Comparison of ENCODE assay signal across 10 cellular contexts in the genomic region with DNA sequence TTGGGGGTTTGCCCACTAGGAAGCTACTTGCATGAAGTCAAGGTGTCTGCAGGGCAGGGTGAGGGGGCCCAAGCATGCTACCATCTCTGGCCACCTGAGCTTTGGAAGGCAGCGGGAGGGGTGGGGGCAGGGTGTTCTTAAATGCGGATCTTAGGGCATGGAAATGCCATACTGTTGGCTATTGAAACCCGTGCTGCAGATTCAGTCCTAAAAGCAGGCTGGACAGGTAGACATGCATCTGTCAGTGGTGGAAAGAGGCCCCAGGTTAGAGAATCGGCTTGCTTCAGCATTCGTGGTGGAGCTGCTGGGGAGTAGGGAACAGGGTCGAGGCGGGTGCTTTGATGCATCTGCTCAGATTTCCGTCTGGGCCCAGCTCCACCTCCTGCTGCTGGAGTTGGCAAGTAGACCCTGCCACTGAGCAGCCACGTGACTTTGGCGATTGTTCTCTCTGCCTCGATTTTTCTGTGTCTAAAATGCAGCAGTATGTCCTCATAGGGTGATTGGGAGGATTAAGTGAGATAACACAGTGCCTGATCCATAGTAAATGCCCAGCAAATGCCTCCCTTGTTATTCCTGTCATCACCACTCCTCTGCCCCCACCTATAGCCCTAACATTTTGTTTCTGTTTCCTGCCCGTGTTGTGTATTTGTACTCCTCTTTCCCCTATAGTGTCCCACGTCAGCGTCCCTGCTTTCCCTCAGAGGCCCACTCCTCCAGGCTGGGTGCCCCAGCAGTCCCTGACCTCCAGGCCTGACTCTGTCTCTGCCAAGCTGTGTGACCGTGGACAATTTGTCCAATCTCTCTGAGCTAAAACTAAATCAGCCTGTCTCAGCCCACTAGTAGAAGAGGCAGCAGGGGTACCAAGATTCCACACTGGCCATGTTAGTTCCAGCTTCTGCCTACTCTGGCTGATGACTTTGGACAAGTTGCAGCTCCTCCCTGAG. TPM values are rescaled to one million over a fixed set of nuclear protein-coding genes. Genes with fewer than 3 reads are reported as not detected.
A peak's percentile ranks its signal among the peaks of the same experiment; 100 is the strongest.
DNase-seq lines count a peak whose midpoint lies in the region; ATAC-seq and TF ChIP-seq lines count a peak whose summit lies in the region.
"Had no signal": no experiment of that assay in that cellular context is flagged by ENCODE, and none has a peak within 500 bp of the region (broad histone marks: within the 10 kb centered on the region; RNA-seq: fewer than 3 reads in every experiment).

No MANE protein-coding gene starts in this region.

- H3K4me3 Mint-ChIP-seq in IgD-negative memory B cell = peak overlapping the region in 2 of 4 donors; percentile 53 to 68

- peak overlapping the region; percentile 32 for H3K9ac ChIP-seq in skeletal muscle satellite cell (ENCODE audit: low read depth, low read length)

- H3K4me2 ChIP-seq in skeletal muscle satellite cell (ENCODE audit: low read length) = peak overlapping the region; percentile 78

- H3K27ac Mint-ChIP-seq in IgD-negative memory B cell = peak overlapping the region; percentile 53 to 70 (median 59)

- DNase-seq in amygdala (lab: John Stamatoyannopoulos, UW) (peak in 52 of 56 donors; percentile 17 to 86 (median 62)), left cardiac atrium (peak; percentile 55), mucosa of descending colon (no peak), HUDEP-2 (lab: John Stamatoyannopoulos, UW; ENCODE audit: unreplicated experiment in 76 of 76) (no peak), DMS79 (lab: John Stamatoyannopoulos, UW) (no peak)
- no peak for DNase-seq in activated CD8-positive, alpha-beta memory T cell treated with anti-CD3 and anti-CD28 coated beads, Interleukin-2, amount 50 U/mL, for 4 hours
- DNase-seq: NCI-H1105; stimulated activated CD4-positive, alpha-beta T cell treated with anti-CD3 and anti-CD28 coated beads, Interleukin-2, amount 100 ng/mL, for 24 hours had no signal

- no peaks in the 10 kb centered on the region for H3K9me3 ChIP-seq in skeletal muscle satellite cell (replicated peaks; ENCODE audit: low read length)
- no peaks in the 10 kb centered on the region for H3K9me3 ChIP-seq in mucosa of descending colon

- H3K27me3 ChIP-seq in skeletal muscle satellite cell (ENCODE audit: control insufficient read depth, insufficient read depth, low read length) = no peaks in the 10 kb centered on the region

- TF ChIP-seq CTCF in mucosa of descending colon (IDR thresholded peaks at IDR 0.05) = no peak

- peaks cover 27 to 53% (median 32%) of the 10 kb centered on the region in 3 donors for H3K4me1 Mint-ChIP-seq in IgD-negative memory B cell

- ATAC-seq in left cardiac atrium = peak; percentile 38 to 61
- no peak for ATAC-seq in mucosa of descending colon

- H3K36me3 ChIP-seq in skeletal muscle satellite cell (ENCODE audit: insufficient read depth, low read length) = peaks cover 4% of the 10 kb centered on the region
- no peaks in the 10 kb centered on the region for H3K36me3 ChIP-seq in mucosa of descending colon (ENCODE audit: low read depth)

- no peaks in the 10 kb centered on the region for H3K27me3 Mint-ChIP-seq in IgD-negative memory B cell

- H3K4me1 ChIP-seq in skeletal muscle satellite cell (ENCODE audit: control insufficient read depth, insufficient read depth, low read length) (peaks cover 65% of the 10 kb centered on the region), mucosa of descending colon (ENCODE audit: low read depth) (peaks cover 34% of the 10 kb centered on the region)

- intact Hi-C loops in left cardiac atrium (cut with DNase I) = no loop called here
- intact Hi-C loops in mucosa of descending colon (cut with DNase I, micrococcal nuclease) = no loop called here

- peaks cover 3% of the 10 kb centered on the region for H3K36me3 Mint-ChIP-seq in IgD-negative memory B cell

- no peaks in the 10 kb centered on the region for H3K9me3 Mint-ChIP-seq in IgD-negative memory B cell

- peak overlapping the region; percentile 55 for H3K4me3 ChIP-seq in skeletal muscle satellite cell (ENCODE audit: low read length)
- no peak overlapping the region for H3K4me3 ChIP-seq in mucosa of descending colon

RNA-seq across cellular contexts. Expression of a gene that starts 5.8 kb away (rescaled TPM):
- polyA plus RNA-seq in IgD-negative memory B cell = 2.3 TPM
- total RNA-seq in left cardiac atrium = 10 to 100 TPM; 19.4 to 21.4 TPM
- total RNA-seq in skeletal muscle satellite cell (2012; rRNA removed) = 26.0 and 31.9 TPM in 2 replicates
- total RNA-seq in mucosa of descending colon = 10 to 100 TPM; 27.2 to 33.6 (median 31.7) TPM

RNA-seq across cellular contexts. Expression of a gene that starts 19.7 kb away (rescaled TPM):
- 115 TPM for polyA plus RNA-seq in IgD-negative memory B cell
- total RNA-seq in left cardiac atrium (10 to 100 TPM; 13.9 to 14.1 TPM), mucosa of descending colon (10 to 100 TPM; 14.4 to 22.6 (median 21.8) TPM)
- 20.8 and 29.7 TPM in 2 replicates for total RNA-seq in skeletal muscle satellite cell (2012; rRNA removed)

RNA-seq across cellular contexts. Expression of a gene that starts 22.5 kb away (rescaled TPM):
- polyA plus RNA-seq in IgD-negative memory B cell = 74.4 TPM
- total RNA-seq in left cardiac atrium (under 1 TPM; 0.44 to 0.73 TPM), mucosa of descending colon (1 to 10 TPM; 2.8 to 5.0 (median 4.9) TPM)
- total RNA-seq in skeletal muscle satellite cell (2012; rRNA removed) = 0.44 TPM in 1 of 2 replicates, not detected in the other

RNA-seq across cellular contexts. Expression of a gene that starts 59.9 kb away (rescaled TPM):
- polyA plus RNA-seq in IgD-negative memory B cell = 27.0 TPM
- total RNA-seq in left cardiac atrium (10 to 100 TPM; 34.0 to 47.7 TPM), mucosa of descending colon (100 to 1,000 TPM in 1 of 3 donors, 10 to 100 TPM in 2; 79.4 to 113 (median 93.2) TPM)
- total RNA-seq in skeletal muscle satellite cell (2012; rRNA removed) = 10.1 and 12.0 TPM in 2 replicates

Comparison
In these comparisons a context has a peak if more than half of its experiments do, and no peak if none do; other contexts are left out.
1. DNase-seq: peak in amygdala (52 of 56) and left cardiac atrium (single experiment); none in mucosa of descending colon (0 of 3), HUDEP-2 (0 of 76), DMS79 (single experiment) and activated CD8-positive, alpha-beta memory T cell treated with anti-CD3 and anti-CD28 coated beads, Interleukin-2, amount 50 U/mL, for 4 hours (single experiment).